ENCODE assay signal across 1 cellular context in genomic region chr17:29664743-29665479, GRCh38.
TF ChIP-seq lines count a peak whose summit lies in the region.

No MANE protein-coding gene starts in this region.

TF ChIP-seq in HCT116, 20 proteins besides CTCF, POLR2A, EP300 and RAD21 (continued from another document):
- TF ChIP-seq, protein P1, sequence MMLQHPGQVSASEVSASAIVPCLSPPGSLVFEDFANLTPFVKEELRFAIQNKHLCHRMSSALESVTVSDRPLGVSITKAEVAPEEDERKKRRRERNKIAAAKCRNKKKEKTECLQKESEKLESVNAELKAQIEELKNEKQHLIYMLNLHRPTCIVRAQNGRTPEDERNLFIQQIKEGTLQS (IDR thresholded peaks at IDR 0.05): no peak
- TF ChIP-seq POLR2AphosphoS5 (IDR thresholded peaks at IDR 0.05; ENCODE audit: low read depth, low read length): no peak
TF ChIP-seq in HCT116: peak in this region for 6.
